15 cellular contexts compared by ENCODE assay signal in genomic region chr10:11794566-11794965, GRCh38. TPM values are rescaled to one million over a fixed set of nuclear protein-coding genes. Genes with fewer than 3 reads are reported as not detected.
DNase-seq lines count a peak whose midpoint lies in the region; ATAC-seq and TF ChIP-seq lines count a peak whose summit lies in the region.
"Had no signal": no experiment of that assay in that cellular context is flagged by ENCODE, and none has a peak within 500 bp of the region (broad histone marks: within the 10 kb centered on the region; RNA-seq: fewer than 3 reads in every experiment).

No MANE protein-coding gene starts in this region.

- peaks cover 6% of the 10 kb centered on the region for H3K9me3 Mint-ChIP-seq in type B pancreatic cell

- no peaks in the 10 kb centered on the region for H3K27me3 ChIP-seq in SJSA1 (replicated peaks)
- no peaks in the 10 kb centered on the region for H3K27me3 ChIP-seq in left lung
- H3K27me3 ChIP-seq in WERI-Rb-1 (ENCODE audit: insufficient read depth, low read depth, severe bottlenecking), result no peaks in the 10 kb centered on the region
- H3K27me3 ChIP-seq: BLaER1 treated with 17β-estradiol and CSF1 and Interleukin-3, amounts not matched to agents 10 nM and 100 nM; Peyer's patch; SJCRH30 had no signal

- DNase-seq in HuH-7 (ENCODE audit: low spot score), result peak; percentile 65
- no peak for DNase-seq in SJSA1 (ENCODE audit: low read depth in 1 of 2, low spot score in 2 of 2)
- DNase-seq in left lung, result no peak
- DNase-seq in type B pancreatic cell (ENCODE audit: extremely low spot score, unreplicated experiment), result no peak
- no peak for DNase-seq in WERI-Rb-1
- DNase-seq in activated CD4-positive, alpha-beta T cell treated with anti-CD3 and anti-CD28 coated beads for 4 hours, result no peak
- DNase-seq: KG1, NCI-H1092 treated with DMSO at 0.1 percent for 48 hours, NCI-H187, NCI-H446, Peyer's patch had no signal

- H3K27ac ChIP-seq in SJSA1 (peak overlapping the region; percentile 35), left lung (no peak overlapping the region), WERI-Rb-1 (no peak overlapping the region)
- H3K27ac ChIP-seq: BLaER1 treated with 17β-estradiol and CSF1 and Interleukin-3, amounts not matched to agents 10 nM and 100 nM; Peyer's patch; SJCRH30 had no signal

- H3K4me1 ChIP-seq in SJSA1 (replicated peaks), result peaks cover 10% of the 10 kb centered on the region
- no peaks in the 10 kb centered on the region for H3K4me1 ChIP-seq in left lung
- H3K4me1 ChIP-seq: Peyer's patch, SJCRH30 had no signal

- H3K36me3 ChIP-seq in SJSA1 (no peaks in the 10 kb centered on the region), left lung (no peaks in the 10 kb centered on the region), WERI-Rb-1 (no peaks in the 10 kb centered on the region)
- H3K36me3 ChIP-seq: BLaER1 treated with 17β-estradiol and CSF1 and Interleukin-3, amounts not matched to agents 10 nM and 100 nM; HAP-1; Peyer's patch; SJCRH30 had no signal

- H3K27ac Mint-ChIP-seq in type B pancreatic cell, result peak overlapping the region; percentile 46

- peaks cover 19% of the 10 kb centered on the region for H3K4me1 Mint-ChIP-seq in type B pancreatic cell (ENCODE audit: unreplicated experiment)

- H3K27me3 Mint-ChIP-seq in type B pancreatic cell, result no peaks in the 10 kb centered on the region

- H3K9me3 ChIP-seq in SJSA1 (replicated peaks), result no peaks in the 10 kb centered on the region
- no peaks in the 10 kb centered on the region for H3K9me3 ChIP-seq in left lung
- no peaks in the 10 kb centered on the region for H3K9me3 ChIP-seq in WERI-Rb-1 (ENCODE audit: severe bottlenecking)
- H3K9me3 ChIP-seq: HAP-1, Peyer's patch, SJCRH30 had no signal

- H3K4me3 ChIP-seq in SJSA1 (no peak overlapping the region), left lung (no peak overlapping the region), WERI-Rb-1 (ENCODE audit: low read depth, low read length) (no peak overlapping the region)
- H3K4me3 ChIP-seq: BLaER1 treated with 17β-estradiol and CSF1 and Interleukin-3, amounts not matched to agents 10 nM and 100 nM; HAP-1; Peyer's patch; SJCRH30 had no signal

- H3K36me3 Mint-ChIP-seq in type B pancreatic cell, result no peaks in the 10 kb centered on the region

- H3K4me3 Mint-ChIP-seq in type B pancreatic cell, result no peak overlapping the region

- ATAC-seq in left lung (peak; percentile 34), HG02973 (IDR thresholded peaks at IDR 0.05; ENCODE audit: unreplicated experiment) (no peak)

- TF ChIP-seq CTCF in left lung (IDR thresholded peaks at IDR 0.05) (no peak), type B pancreatic cell (conservative IDR thresholded peaks at IDR 0.05) (no peak), WERI-Rb-1 (IDR thresholded peaks at IDR 0.05; ENCODE audit: low read depth, low read length) (no peak)

- intact Hi-C loops in left lung (cut with DNase I), result no loop called here

RNA-seq across cellular contexts. Expression of gene PROSER2, which starts 28.6 kb away (rescaled TPM):
- total RNA-seq in SJSA1 (2014; rRNA removed; shearing (Covaris generic)), result 3.0 and 7.5 TPM in 2 replicates
- total RNA-seq in left lung (10 to 100 TPM; 12.8 to 14.8 TPM), type B pancreatic cell (ENCODE audit: low replicate concordance) (6.7 and 12.6 TPM in 2 replicates)

RNA-seq across cellular contexts. Expression of gene ECHDC3, which starts 52.4 kb away (rescaled TPM):
- total RNA-seq in SJSA1 (2014; rRNA removed; shearing (Covaris generic)), result 15.3 and 25.7 TPM in 2 replicates
- total RNA-seq in left lung (10 to 100 TPM; 24.9 to 32.6 TPM), type B pancreatic cell (ENCODE audit: low replicate concordance) (4.0 and 6.1 TPM in 2 replicates)
- total RNA-seq: SJCRH30 had no signal
